Comparison of ENCODE assay signal across 7 cellular contexts in genomic region chr7:15143936-15144335, GRCh38.
"Had no signal": no experiment of that assay in that cellular context is flagged by ENCODE, and none has a peak within 500 bp of the region (broad histone marks: within the 10 kb centered on the region; RNA-seq: fewer than 3 reads in every experiment).

No MANE protein-coding gene starts in this region.

- DNase-seq: GM23248, GOT3, H7, HFFc6, KBM-7 had no signal

- H3K4me3 ChIP-seq: GM23248, HAP-1 had no signal

- H3K27ac ChIP-seq: GM23248, KMS-11 had no signal

- H3K9me3 ChIP-seq: HAP-1 had no signal

- H3K36me3 ChIP-seq: HAP-1 had no signal

- H3K4me1 ChIP-seq: HAP-1 had no signal

- H3K4me2 ChIP-seq: KMS-11 had no signal

- H2AFZ ChIP-seq: GM23248 had no signal
